Comparison of ENCODE assay signal across 1 cellular context in the genomic region with DNA sequence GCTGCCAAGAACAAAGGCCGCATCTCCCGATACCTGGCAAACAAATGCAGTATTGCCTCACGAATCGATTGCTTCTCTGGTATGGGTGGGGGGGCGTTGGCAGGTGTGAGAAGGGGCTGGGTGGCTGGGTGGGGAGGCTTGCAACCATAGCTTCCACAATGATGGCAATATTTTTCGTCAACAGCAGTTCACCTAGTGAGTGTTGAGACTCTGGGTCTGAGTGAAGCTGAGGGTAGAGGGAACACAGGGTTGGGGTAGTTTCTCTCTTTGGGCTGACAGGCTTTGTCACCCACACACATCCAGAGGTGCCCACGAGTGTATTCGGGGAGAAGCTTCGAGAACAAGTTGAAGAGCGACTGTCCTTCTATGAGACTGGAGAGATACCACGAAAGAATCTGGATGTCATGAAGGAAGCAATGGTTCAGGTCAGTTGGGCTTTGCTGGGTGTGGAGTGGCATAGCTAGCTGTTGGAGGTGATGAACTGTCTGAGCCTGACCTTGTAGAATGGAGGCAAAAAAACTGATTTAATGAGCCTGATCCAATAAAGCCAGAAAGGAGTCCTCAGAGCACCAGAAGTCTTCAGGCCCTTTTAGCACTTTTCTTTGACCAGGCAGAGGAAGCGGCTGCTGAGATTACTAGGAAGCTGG.
A peak's percentile ranks its signal among the peaks of the same experiment; 100 is the strongest.
TF ChIP-seq lines count a peak whose summit lies in the region.

No MANE protein-coding gene starts in this region.

TF ChIP-seq in A549, 52 proteins besides CTCF, POLR2A, EP300 and RAD21 (continued from another document):
- 0 out of 2 replicates have a peak, but pooled peaks have one; percentile 20 for TF ChIP-seq TFCP2L1 (CRISPR knock-in tag; IDR thresholded peaks at IDR 0.05)
